Comparison of ENCODE assay signal across 10 cellular contexts in genomic region chr11:12158926-12159325, GRCh38. TPM values are rescaled to one million over a fixed set of nuclear protein-coding genes. Genes with fewer than 3 reads are reported as not detected.
DNase-seq lines count a peak whose midpoint lies in the region; ATAC-seq, FAIRE-seq and TF ChIP-seq lines count a peak whose summit lies in the region.
"Had no signal": no experiment of that assay in that cellular context is flagged by ENCODE, and none has a peak within 500 bp of the region (broad histone marks: within the 10 kb centered on the region; RNA-seq: fewer than 3 reads in every experiment).

No MANE protein-coding gene starts in this region.

- ATAC-seq in natural killer cell treated with Interleukin-12 subunit alpha and Interleukin-12 subunit beta and Interleukin-15 and Interleukin-18, amount 100 ng/mL, for 72 hours, result no peak
- ATAC-seq in natural killer cell, result no peak

- peaks cover 84% of the 10 kb centered on the region for H3K4me1 ChIP-seq in osteoblast (ENCODE audit: insufficient read depth, low read length)
- H3K4me1 ChIP-seq: BE2C had no signal

- no peaks in the 10 kb centered on the region for H3K27me3 Mint-ChIP-seq in natural killer cell treated with Interleukin-12 subunit alpha and Interleukin-12 subunit beta and Interleukin-15 and Interleukin-18, amount 100 ng/mL, for 72 hours
- H3K27me3 Mint-ChIP-seq in natural killer cell (ENCODE audit: low read depth in 2 of 2), result peaks cover 0 to 3% of the 10 kb centered on the region in 2 donors

- no peak for TF ChIP-seq POLR2A in GM12892 (IDR thresholded peaks at IDR 0.05; ENCODE audit: low read depth, low read length)

- in situ Hi-C loops in GM13976 (cut with MboI; ENCODE audit: low sequenced_read_pairs, unreplicated experiment), result no loop called here

- intact Hi-C loops in natural killer cell (cut with micrococcal nuclease), result no loop called here

- peaks cover 69% of the 10 kb centered on the region for H3K36me3 ChIP-seq in osteoblast (ENCODE audit: insufficient read depth, low read length)
- H3K36me3 ChIP-seq: BE2C had no signal

- peaks cover 49 to 55% of the 10 kb centered on the region in 2 donors for H3K4me1 Mint-ChIP-seq in natural killer cell treated with Interleukin-12 subunit alpha and Interleukin-12 subunit beta and Interleukin-15 and Interleukin-18, amount 100 ng/mL, for 72 hours (ENCODE audit: low read depth in 2 of 2)
- peaks cover 19 to 44% of the 10 kb centered on the region in 2 donors for H3K4me1 Mint-ChIP-seq in natural killer cell

- peak overlapping the region; percentile 76 to 79 for H3K27ac Mint-ChIP-seq in natural killer cell treated with Interleukin-12 subunit alpha and Interleukin-12 subunit beta and Interleukin-15 and Interleukin-18, amount 100 ng/mL, for 72 hours
- H3K27ac Mint-ChIP-seq in natural killer cell, result peak overlapping the region in 1 of 2 donors; percentile 47

- H3K4me3 ChIP-seq in fibroblast of pulmonary artery (replicated peaks; ENCODE audit: low read depth, low read length), result no peak overlapping the region
- H3K4me3 ChIP-seq in osteoblast (ENCODE audit: insufficient read depth, low read length), result no peak overlapping the region

- FAIRE-seq in GM19239 (lab: Jason Lieb, UNC), result no peak
- no peak for FAIRE-seq in GM12892 (lab: Jason Lieb, UNC)

- H3K9me3 ChIP-seq in osteoblast (ENCODE audit: low read depth, low read length), result no peaks in the 10 kb centered on the region
- H3K9me3 ChIP-seq: BE2C had no signal

- H2AFZ ChIP-seq in osteoblast (ENCODE audit: low read length), result no peak overlapping the region

- H4K20me1 ChIP-seq in osteoblast (ENCODE audit: insufficient read depth, low read length), result no peaks in the 10 kb centered on the region

- no peaks in the 10 kb centered on the region for H3K9me3 Mint-ChIP-seq in natural killer cell treated with Interleukin-12 subunit alpha and Interleukin-12 subunit beta and Interleukin-15 and Interleukin-18, amount 100 ng/mL, for 72 hours
- no peaks in the 10 kb centered on the region for H3K9me3 Mint-ChIP-seq in natural killer cell

- H3K27me3 ChIP-seq in osteoblast (ENCODE audit: insufficient read depth, low read length), result no peaks in the 10 kb centered on the region
- H3K27me3 ChIP-seq: BE2C had no signal

- peak overlapping the region; percentile 40 for H3K4me2 ChIP-seq in osteoblast (ENCODE audit: insufficient read depth, low read length)

- DNase-seq in natural killer cell treated with Interleukin-12 subunit alpha and Interleukin-12 subunit beta and Interleukin-15 and Interleukin-18, amount 100 ng/mL, for 72 hours (ENCODE audit: low spot score), result no peak
- DNase-seq in natural killer cell, result no peak
- peak; percentile 58 for DNase-seq in fibroblast of pulmonary artery (ENCODE audit: low read depth)
- DNase-seq in osteoblast (ENCODE audit: insufficient read length, low spot score, missing footprints), result no peak
- no peak for DNase-seq in GM19239 (ENCODE audit: insufficient read length, low spot score)
- no peak for DNase-seq in stimulated activated CD4-positive, alpha-beta T cell treated with anti-CD3 and anti-CD28 coated beads, Interleukin-12 subunit alpha, Interleukin-12 subunit beta, amount 100 ng/mL, for 4 hours
- DNase-seq in GM13976 (ENCODE audit: low spot score), result no peak
- DNase-seq in GM12892 (ENCODE audit: insufficient read length), result no peak
- DNase-seq: activated naive CD4-positive, alpha-beta T cell; BE2C had no signal

- H3K79me2 ChIP-seq in osteoblast (ENCODE audit: insufficient read depth, low read length), result peaks cover 77% of the 10 kb centered on the region

- peak overlapping the region; percentile 97 for H3K27ac ChIP-seq in osteoblast (ENCODE audit: low read depth, low read length)

- no peak for TF ChIP-seq CTCF in natural killer cell (IDR thresholded peaks at IDR 0.05)
- no peak for TF ChIP-seq CTCF in fibroblast of pulmonary artery (IDR thresholded peaks at IDR 0.05; ENCODE audit: low read length, missing control alignments)
- TF ChIP-seq CTCF in osteoblast (IDR thresholded peaks at IDR 0.05; ENCODE audit: extremely low read depth, low read depth, low read length), result no peak
- TF ChIP-seq CTCF in GM13976 (IDR thresholded peaks at IDR 0.05; ENCODE audit: borderline replicate concordance, control extremely low read depth, extremely low read depth, insufficient read depth, missing control alignments), result no peak

- H3K36me3 Mint-ChIP-seq in natural killer cell treated with Interleukin-12 subunit alpha and Interleukin-12 subunit beta and Interleukin-15 and Interleukin-18, amount 100 ng/mL, for 72 hours, result no peaks in the 10 kb centered on the region
- no peaks in the 10 kb centered on the region for H3K36me3 Mint-ChIP-seq in natural killer cell

- no peak overlapping the region for H3K4me3 Mint-ChIP-seq in natural killer cell treated with Interleukin-12 subunit alpha and Interleukin-12 subunit beta and Interleukin-15 and Interleukin-18, amount 100 ng/mL, for 72 hours
- no peak overlapping the region for H3K4me3 Mint-ChIP-seq in natural killer cell

RNA-seq across cellular contexts. Expression of gene MICAL2, which starts 48.5 kb away (rescaled TPM):
- 10 to 100 TPM; 19.9 to 39.6 TPM for total RNA-seq in natural killer cell treated with Interleukin-12 subunit alpha and Interleukin-12 subunit beta and Interleukin-15 and Interleukin-18, amount 100 ng/mL, for 72 hours
- 10 to 100 TPM; 54.6 to 68.6 (median 57.4) TPM for total RNA-seq in natural killer cell
- total RNA-seq in osteoblast, result 109 and 156 TPM in 2 replicates
- polyA plus RNA-seq in GM12892 (2012; ENCODE audit: missing spikeins), result 1.1 TPM
